In the genomic region with DNA sequence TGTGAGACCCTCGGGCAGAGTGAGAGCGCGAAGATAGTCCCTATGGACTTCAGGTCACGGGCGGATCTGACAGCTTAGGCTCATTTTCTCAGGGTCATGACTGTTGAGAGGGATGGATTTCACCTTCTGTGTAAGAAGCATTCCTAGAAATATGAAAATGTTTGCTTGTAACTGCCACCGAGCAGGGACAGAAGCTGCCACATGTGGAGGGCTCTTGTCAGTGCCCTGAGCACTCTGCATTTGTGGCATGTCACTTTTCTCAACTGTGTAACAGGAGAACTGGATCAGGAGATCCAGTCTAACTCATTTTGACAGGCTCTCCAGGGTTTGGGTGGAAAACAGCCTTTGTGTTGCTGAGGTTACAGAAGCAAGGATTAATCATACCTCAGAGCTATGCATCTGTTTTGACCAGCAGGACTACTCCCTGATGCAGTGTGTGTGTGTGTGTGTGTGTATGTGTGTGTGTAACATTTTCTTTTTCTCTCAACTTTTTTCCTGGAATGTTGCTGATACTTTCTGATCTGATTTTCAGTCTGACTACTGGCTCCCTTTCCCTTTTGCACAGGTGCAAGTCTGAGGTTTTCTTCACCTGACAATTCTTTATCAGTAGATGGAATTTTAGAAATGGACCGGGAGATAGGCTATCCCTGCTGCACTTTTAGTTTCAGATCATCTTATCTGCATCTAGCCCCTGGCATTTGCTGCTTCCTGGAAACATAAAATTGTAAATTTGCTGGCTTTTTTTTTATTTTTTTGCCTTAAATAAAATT, we compare ENCODE assay signal across 16 cellular contexts.
DNase-seq lines count a peak whose midpoint lies in the region; ATAC-seq, FAIRE-seq and TF ChIP-seq lines count a peak whose summit lies in the region.
"Had no signal": no experiment of that assay in that cellular context is flagged by ENCODE, and none has a peak within 500 bp of the region (broad histone marks: within the 10 kb centered on the region; RNA-seq: fewer than 3 reads in every experiment).

No MANE protein-coding gene starts in this region.

- H3K36me3 Mint-ChIP-seq in neural progenitor cell: no peaks in the 10 kb centered on the region
- H3K36me3 Mint-ChIP-seq: T-cell had no signal

- H3K27me3 ChIP-seq in bronchial epithelial cell (ENCODE audit: control insufficient read depth, insufficient read depth, low read length) (no peaks in the 10 kb centered on the region), neural progenitor cell (no peaks in the 10 kb centered on the region), suprapubic skin (no peaks in the 10 kb centered on the region)

- H2AFZ ChIP-seq in neural progenitor cell (replicated peaks): no peak overlapping the region

- no peak for FAIRE-seq in bronchial epithelial cell (lab: Jason Lieb, UNC)
- FAIRE-seq: keratinocyte had no signal

- peak; percentile 49 for DNase-seq in ELR (ENCODE audit: low read depth)
- DNase-seq in OCI-M1 (lab: John Stamatoyannopoulos, UW): peak; percentile 20
- peak; percentile 13 for DNase-seq in bronchial epithelial cell (ENCODE audit: low read depth)
- DNase-seq in neural progenitor cell (ENCODE audit: low spot score): peak; percentile 4
- no peak for DNase-seq in activated CD8-positive, alpha-beta memory T cell treated with anti-CD3 and anti-CD28 coated beads, Interleukin-2, amount 50 U/mL, for 4 hours
- no peak for DNase-seq in midbrain (lab: John Stamatoyannopoulos, UW)
- DNase-seq in suprapubic skin (ENCODE audit: low spot score in 2 of 2): no peak
- DNase-seq: Calu3, caudate nucleus, MV-4-11, NCI-H526 treated with DMSO at 0.1 percent for 48 hours, T-cell had no signal

- TF ChIP-seq EP300 in suprapubic skin (IDR thresholded peaks at IDR 0.05): no peak

- no peaks in the 10 kb centered on the region for H3F3A ChIP-seq in neural progenitor cell (ENCODE audit: low read depth)

- no peaks in the 10 kb centered on the region for H4K20me1 ChIP-seq in neural progenitor cell (ENCODE audit: low read depth)

- H3K36me3 ChIP-seq in bronchial epithelial cell (ENCODE audit: control insufficient read depth, insufficient read depth, low read length): no peaks in the 10 kb centered on the region
- H3K36me3 ChIP-seq in neural progenitor cell: no peaks in the 10 kb centered on the region
- H3K36me3 ChIP-seq in suprapubic skin: no peaks in the 10 kb centered on the region

- H3K4me1 ChIP-seq in neural progenitor cell: no peaks in the 10 kb centered on the region
- H3K4me1 ChIP-seq in suprapubic skin: no peaks in the 10 kb centered on the region

- TF ChIP-seq CTCF in bronchial epithelial cell (IDR thresholded peaks at IDR 0.05; ENCODE audit: insufficient read depth, low read length, severe bottlenecking) (no peak), neural progenitor cell (IDR thresholded peaks at IDR 0.05) (no peak), suprapubic skin (IDR thresholded peaks at IDR 0.05) (no peak)

- H3K9me3 ChIP-seq in neural progenitor cell (ENCODE audit: low read depth) (no peaks in the 10 kb centered on the region), suprapubic skin (no peaks in the 10 kb centered on the region)

- no peak overlapping the region for H3K9ac ChIP-seq in neural progenitor cell

- H3K27ac Mint-ChIP-seq in neural progenitor cell: peak overlapping the region; percentile 14
- H3K27ac Mint-ChIP-seq: T-cell had no signal

- WGBS in suprapubic skin: 64% methylated on average over 7 of the region's 7 CpGs

- H3K79me2 ChIP-seq in neural progenitor cell (ENCODE audit: low read depth): no peaks in the 10 kb centered on the region

- no peak overlapping the region for H3K4me2 ChIP-seq in neural progenitor cell

- no peak for TF ChIP-seq POLR2A in suprapubic skin (IDR thresholded peaks at IDR 0.05)

- peaks cover 2% of the 10 kb centered on the region for H3K27me3 Mint-ChIP-seq in neural progenitor cell (ENCODE audit: insufficient read depth, low read depth)

- ATAC-seq in GM19328 (IDR thresholded peaks at IDR 0.05; ENCODE audit: unreplicated experiment): no peak
- ATAC-seq: esophagus mucosa had no signal

- H3K27ac ChIP-seq in neural progenitor cell: no peak overlapping the region
- H3K27ac ChIP-seq in suprapubic skin: no peak overlapping the region
- H3K27ac ChIP-seq: HL-60 had no signal

- no peak overlapping the region for H3K4me3 Mint-ChIP-seq in neural progenitor cell

- no peak overlapping the region for H3K4me3 ChIP-seq in bronchial epithelial cell (ENCODE audit: low read depth, low read length)
- H3K4me3 ChIP-seq in neural progenitor cell: no peak overlapping the region
- no peak overlapping the region for H3K4me3 ChIP-seq in suprapubic skin

- peaks cover 16% of the 10 kb centered on the region for H3K4me1 Mint-ChIP-seq in neural progenitor cell

- H3K9me3 Mint-ChIP-seq in neural progenitor cell: no peaks in the 10 kb centered on the region

Comparison
In these comparisons a context has a peak if more than half of its experiments do, and no peak if none do; other contexts are left out.
1. DNase-seq: peak in ELR (single experiment), OCI-M1 (single experiment), bronchial epithelial cell (single experiment) and neural progenitor cell (single experiment); none in activated CD8-positive, alpha-beta memory T cell treated with anti-CD3 and anti-CD28 coated beads, Interleukin-2, amount 50 U/mL, for 4 hours (single experiment), midbrain (single experiment) and suprapubic skin (0 of 2).